ENCODE assay signal across 1 cellular context in the genomic region with DNA sequence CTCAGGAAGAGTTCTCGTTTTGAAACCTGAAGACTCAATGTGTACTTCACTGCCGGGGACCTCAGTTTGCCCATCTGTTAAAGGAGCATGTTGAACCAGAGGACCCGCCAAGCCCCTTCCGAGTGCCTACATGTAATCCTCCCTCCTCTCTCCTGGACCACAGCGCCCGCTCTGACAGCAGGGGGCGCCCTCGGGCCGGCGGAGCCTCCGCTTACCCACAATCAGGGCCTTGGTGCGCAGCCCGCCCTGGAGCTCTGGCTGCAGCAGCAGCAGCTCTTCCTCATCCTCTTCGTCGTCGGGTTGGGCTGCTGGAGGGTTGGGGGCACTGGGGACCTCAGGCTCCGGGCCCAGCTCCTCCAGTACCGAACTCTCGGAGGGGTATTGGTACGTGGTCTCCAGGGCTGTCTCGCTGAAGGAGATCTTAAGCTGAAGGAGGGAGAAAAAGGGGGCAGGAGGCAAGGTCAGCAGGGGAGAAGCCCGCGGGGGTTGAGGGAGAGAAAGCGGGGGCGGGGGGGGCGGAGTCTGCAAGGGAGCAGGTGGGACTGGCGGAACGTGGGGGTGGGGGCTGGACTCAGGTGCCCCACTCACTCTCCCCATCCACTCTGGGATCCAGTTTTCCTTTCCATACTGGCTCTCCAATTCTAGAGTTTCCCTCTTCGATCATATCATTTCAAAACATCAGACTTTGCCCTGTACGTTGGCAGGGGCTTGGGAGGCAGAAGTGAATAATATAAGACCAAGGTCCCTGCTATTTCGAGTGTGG.
TF ChIP-seq lines count a peak whose summit lies in the region.

No MANE protein-coding gene starts in this region.

TF ChIP-seq in SK-N-SH treated with all-trans-retinoic acid at 6 μM for 48 hours, 23 proteins besides CTCF, POLR2A, EP300 and RAD21 (continued from another document):
- TF ChIP-seq, protein P1, sequence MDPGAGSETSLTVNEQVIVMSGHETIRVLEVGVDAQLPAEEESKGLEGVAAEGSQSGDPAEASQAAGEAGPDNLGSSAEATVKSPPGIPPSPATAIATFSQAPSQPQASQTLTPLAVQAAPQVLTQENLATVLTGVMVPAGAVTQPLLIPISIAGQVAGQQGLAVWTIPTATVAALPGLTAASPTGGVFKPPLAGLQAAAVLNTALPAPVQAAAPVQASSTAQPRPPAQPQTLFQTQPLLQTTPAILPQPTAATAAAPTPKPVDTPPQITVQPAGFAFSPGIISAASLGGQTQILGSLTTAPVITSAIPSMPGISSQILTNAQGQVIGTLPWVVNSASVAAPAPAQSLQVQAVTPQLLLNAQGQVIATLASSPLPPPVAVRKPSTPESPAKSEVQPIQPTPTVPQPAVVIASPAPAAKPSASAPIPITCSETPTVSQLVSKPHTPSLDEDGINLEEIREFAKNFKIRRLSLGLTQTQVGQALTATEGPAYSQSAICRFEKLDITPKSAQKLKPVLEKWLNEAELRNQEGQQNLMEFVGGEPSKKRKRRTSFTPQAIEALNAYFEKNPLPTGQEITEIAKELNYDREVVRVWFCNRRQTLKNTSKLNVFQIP (CRISPR knock-in tag; IDR thresholded peaks at IDR 0.05; ENCODE audit: borderline replicate concordance, low read depth) = no peak
- TF ChIP-seq ZFP30 (CRISPR knock-in tag; IDR thresholded peaks at IDR 0.05) = no peak
- no peak for TF ChIP-seq ISL1 (CRISPR knock-in tag; IDR thresholded peaks at IDR 0.05)
- no peak for TF ChIP-seq ESRRG (CRISPR knock-in tag; IDR thresholded peaks at IDR 0.05)
